In the genomic region with DNA sequence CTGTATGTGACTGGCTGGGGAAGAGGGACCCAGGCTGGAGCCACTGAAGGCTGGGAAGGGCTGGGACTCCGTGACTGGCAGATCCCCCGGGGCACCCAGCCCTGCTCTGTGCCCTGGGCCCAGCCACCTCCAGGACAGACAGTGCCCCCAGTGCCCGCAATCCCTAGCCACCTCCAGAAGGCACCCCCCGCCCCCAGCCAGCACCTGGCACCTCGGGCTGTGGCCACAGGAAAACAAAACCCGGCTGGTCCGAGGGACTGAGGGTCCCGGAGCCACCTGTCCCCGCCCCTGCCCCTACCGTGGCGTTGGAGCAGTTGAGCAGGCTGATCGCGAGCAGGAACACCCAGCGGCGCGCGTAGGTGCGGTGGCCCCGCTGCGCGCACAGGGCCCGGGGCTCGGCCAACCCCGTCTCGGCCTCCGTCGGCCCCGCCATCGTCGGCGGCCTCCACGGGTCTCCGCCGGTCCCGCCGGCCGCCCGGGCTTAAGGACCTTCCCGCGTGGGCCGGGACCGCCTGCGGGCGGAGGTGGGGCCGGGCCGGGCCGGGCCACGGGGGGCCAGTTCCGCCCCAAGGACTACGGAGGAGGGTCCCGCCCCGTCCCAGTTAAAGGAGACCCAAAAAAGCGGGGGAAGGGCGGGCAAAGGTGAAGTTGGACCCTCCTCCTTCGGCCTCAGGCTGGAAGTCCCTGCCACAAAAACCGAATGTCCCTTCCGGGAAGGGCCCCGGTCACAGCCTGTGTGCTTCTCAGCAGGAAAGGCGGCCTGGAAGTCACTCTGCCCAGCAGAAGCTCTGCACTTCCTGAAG, we compare ENCODE assay signal across 8 cellular contexts. TPM values are rescaled to one million over a fixed set of nuclear protein-coding genes. Genes with fewer than 3 reads are reported as not detected.
A peak's percentile ranks its signal among the peaks of the same experiment; 100 is the strongest.
DNase-seq lines count a peak whose midpoint lies in the region; ATAC-seq and TF ChIP-seq lines count a peak whose summit lies in the region.

A gene (minus strand): TSS at position 457 of the 803 bp plus-strand sequence. CDS start 24 bp downstream, at position 433.

- peak within 1 kb of the TSS; percentile 74 for H3K9ac ChIP-seq in NT2/D1 (ENCODE audit: insufficient read length, low read depth)

- peak within 1 kb of the TSS; percentile 10 for H3K4me3 Mint-ChIP-seq in natural killer cell treated with Interleukin-12 subunit alpha and Interleukin-12 subunit beta and Interleukin-15 and Interleukin-18, amount 100 ng/mL, for 72 hours

- DNase-seq in AG08395 (ENCODE audit: low spot score) (peak; percentile 34), NT2/D1 (ENCODE audit: low read depth, low spot score) (no peak), fibroblast of villous mesenchyme (ENCODE audit: low read depth) (no peak), NAMALWA (ENCODE audit: low spot score) (no peak)
- peak; percentile 69 for DNase-seq in natural killer cell treated with Interleukin-12 subunit alpha and Interleukin-12 subunit beta and Interleukin-15 and Interleukin-18, amount 100 ng/mL, for 72 hours (ENCODE audit: low spot score)
- no peak for DNase-seq in activated CD4-positive, alpha-beta T cell treated with anti-CD3 and anti-CD28 coated beads for 48 hours

- no peaks in the 10 kb centered on the region for H3K27me3 Mint-ChIP-seq in natural killer cell treated with Interleukin-12 subunit alpha and Interleukin-12 subunit beta and Interleukin-15 and Interleukin-18, amount 100 ng/mL, for 72 hours

- ATAC-seq in natural killer cell treated with Interleukin-12 subunit alpha and Interleukin-12 subunit beta and Interleukin-15 and Interleukin-18, amount 100 ng/mL, for 72 hours = peak; percentile 53 to 71
- ATAC-seq in HG03432 (IDR thresholded peaks at IDR 0.05; ENCODE audit: unreplicated experiment) = no peak
- ATAC-seq in HG03025 (IDR thresholded peaks at IDR 0.05; ENCODE audit: low FRiP score, unreplicated experiment) = no peak

- peaks cover 52% of the 10 kb centered on the region for H3K4me1 ChIP-seq in NT2/D1 (ENCODE audit: insufficient read depth, insufficient read length)

- H3K9me3 Mint-ChIP-seq in natural killer cell treated with Interleukin-12 subunit alpha and Interleukin-12 subunit beta and Interleukin-15 and Interleukin-18, amount 100 ng/mL, for 72 hours = no peaks in the 10 kb centered on the region

- no peaks in the 10 kb centered on the region for H3K36me3 ChIP-seq in NT2/D1 (ENCODE audit: insufficient read depth, insufficient read length, low read length)

- H3K27ac Mint-ChIP-seq in natural killer cell treated with Interleukin-12 subunit alpha and Interleukin-12 subunit beta and Interleukin-15 and Interleukin-18, amount 100 ng/mL, for 72 hours = peak within 1 kb of the TSS; percentile 28 to 59

- no peaks in the 10 kb centered on the region for H3K27me3 ChIP-seq in NT2/D1 (ENCODE audit: insufficient read depth, insufficient read length)

- peaks cover 5 to 15% of the 10 kb centered on the region in 2 donors for H3K4me1 Mint-ChIP-seq in natural killer cell treated with Interleukin-12 subunit alpha and Interleukin-12 subunit beta and Interleukin-15 and Interleukin-18, amount 100 ng/mL, for 72 hours (ENCODE audit: low read depth in 2 of 2)

- H3K9me3 ChIP-seq in NT2/D1 (ENCODE audit: insufficient read depth, low read length) = no peaks in the 10 kb centered on the region

- H3K4me3 ChIP-seq in NT2/D1 (ENCODE audit: insufficient read length, low read depth) = peak within 1 kb of the TSS; percentile 25
- H3K4me3 ChIP-seq in fibroblast of villous mesenchyme (ENCODE audit: low read depth, low read length) = peak within 1 kb of the TSS; percentile 46

- no peaks in the 10 kb centered on the region for H3K36me3 Mint-ChIP-seq in natural killer cell treated with Interleukin-12 subunit alpha and Interleukin-12 subunit beta and Interleukin-15 and Interleukin-18, amount 100 ng/mL, for 72 hours

- TF ChIP-seq CTCF in fibroblast of villous mesenchyme (IDR thresholded peaks at IDR 0.05; ENCODE audit: insufficient read depth, low read depth, low read length) = no peak

RNA-seq across cellular contexts. Expression of the gene that starts here (rescaled TPM):
- total RNA-seq in fibroblast of villous mesenchyme = 3.9 and 7.1 TPM in 2 replicates
- 10 to 100 TPM; 10.5 to 15.9 TPM for total RNA-seq in natural killer cell treated with Interleukin-12 subunit alpha and Interleukin-12 subunit beta and Interleukin-15 and Interleukin-18, amount 100 ng/mL, for 72 hours

Comparison
In these comparisons a context has a peak if more than half of its experiments do, and no peak if none do; other contexts are left out.
1. DNase-seq: peak in AG08395 (single experiment) and natural killer cell treated with Interleukin-12 subunit alpha and Interleukin-12 subunit beta and Interleukin-15 and Interleukin-18, amount 100 ng/mL, for 72 hours (single experiment); none in NT2/D1 (single experiment), fibroblast of villous mesenchyme (single experiment), NAMALWA (single experiment) and activated CD4-positive, alpha-beta T cell treated with anti-CD3 and anti-CD28 coated beads for 48 hours (single experiment).
2. ATAC-seq: peak in natural killer cell treated with Interleukin-12 subunit alpha and Interleukin-12 subunit beta and Interleukin-15 and Interleukin-18, amount 100 ng/mL, for 72 hours (2 of 2); none in HG03432 (single experiment) and HG03025 (single experiment).